In the genomic region with DNA sequence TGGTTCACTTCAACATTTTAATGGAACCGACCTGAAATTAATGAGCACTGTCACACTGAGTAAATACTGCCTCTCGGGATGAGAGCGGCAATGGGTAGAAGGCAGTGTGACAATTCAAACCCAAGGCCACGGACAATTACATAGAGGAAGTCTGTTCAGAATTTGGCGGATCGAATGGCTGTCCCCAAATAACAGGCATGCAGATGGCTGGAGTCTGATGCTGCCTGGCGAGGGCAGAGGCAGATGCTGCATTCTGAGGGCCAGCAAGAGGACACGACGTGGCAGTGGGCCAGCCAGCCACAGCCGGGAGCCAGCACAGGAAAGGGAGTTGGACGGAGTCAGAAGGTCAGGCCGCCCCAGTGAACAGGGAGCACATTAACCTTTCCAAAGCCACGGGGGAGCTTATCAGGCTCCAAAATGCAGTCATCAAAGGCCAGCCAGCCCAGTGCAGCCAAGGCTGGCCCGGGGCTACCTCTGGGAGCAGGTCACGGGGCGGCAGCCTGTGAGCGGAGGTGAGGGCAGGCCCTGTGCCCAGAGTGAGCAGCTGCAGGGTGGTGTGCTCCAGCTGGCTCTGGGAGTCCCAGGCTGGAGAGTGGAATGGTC, we compare ENCODE assay signal across 9 cellular contexts.
DNase-seq lines count a peak whose midpoint lies in the region; ATAC-seq and TF ChIP-seq lines count a peak whose summit lies in the region.
"Had no signal": no experiment of that assay in that cellular context is flagged by ENCODE, and none has a peak within 500 bp of the region (broad histone marks: within the 10 kb centered on the region; RNA-seq: fewer than 3 reads in every experiment).

No MANE protein-coding gene starts in this region.

- H3K27ac Mint-ChIP-seq in type B pancreatic cell: peak overlapping the region; percentile 64

- H3K27me3 Mint-ChIP-seq in type B pancreatic cell: peaks cover 3% of the 10 kb centered on the region

- no peaks in the 10 kb centered on the region for H3K36me3 Mint-ChIP-seq in type B pancreatic cell

- H3K9me3 Mint-ChIP-seq in type B pancreatic cell: no peaks in the 10 kb centered on the region

- TF ChIP-seq CTCF in type B pancreatic cell (conservative IDR thresholded peaks at IDR 0.05): no peak

- peak; percentile 31 for ATAC-seq in esophagus mucosa
- ATAC-seq in HG03280 (IDR thresholded peaks at IDR 0.05; ENCODE audit: unreplicated experiment): no peak
- no peak for ATAC-seq in HG03457 (IDR thresholded peaks at IDR 0.05; ENCODE audit: unreplicated experiment)
- no peak for ATAC-seq in GM18867 (IDR thresholded peaks at IDR 0.05; ENCODE audit: unreplicated experiment)

- peaks cover 17% of the 10 kb centered on the region for H3K4me1 Mint-ChIP-seq in type B pancreatic cell (ENCODE audit: unreplicated experiment)

- DNase-seq in NCI-H69 (lab: John Stamatoyannopoulos, UW): peak; percentile 71
- peak; percentile 45 for DNase-seq in myocyte (ENCODE audit: low read depth)
- DNase-seq in type B pancreatic cell (ENCODE audit: extremely low spot score, unreplicated experiment): no peak
- DNase-seq: IMR-90, NCI-H82 had no signal

- no peak overlapping the region for H3K4me3 Mint-ChIP-seq in type B pancreatic cell
